Comparison of ENCODE assay signal across 8 cellular contexts in genomic region chr17:29572691-29573557, GRCh38. TPM values are rescaled to one million over a fixed set of nuclear protein-coding genes. Genes with fewer than 3 reads are reported as not detected.
DNase-seq lines count a peak whose midpoint lies in the region; TF ChIP-seq lines count a peak whose summit lies in the region.

No MANE protein-coding gene starts in this region.

- H3K9me3 ChIP-seq in DOHH2 (ENCODE audit: control insufficient read depth, insufficient read depth, low read length) (no peaks in the 10 kb centered on the region), ascending aorta (no peaks in the 10 kb centered on the region), iPS DF 6.9 (ENCODE audit: control insufficient read depth, insufficient read depth, low read length) (no peaks in the 10 kb centered on the region)

- peaks cover 4% of the 10 kb centered on the region; the same call in 1 of the 2 replicates for H3K79me2 ChIP-seq in DOHH2 (ENCODE audit: control insufficient read depth, low read length)

- peaks cover 6% of the 10 kb centered on the region for H3F3A ChIP-seq in DOHH2 (ENCODE audit: control insufficient read depth, insufficient read depth)

- H4K20me1 ChIP-seq in DOHH2 (ENCODE audit: control insufficient read depth, insufficient read depth, low read depth, low read length): no peaks in the 10 kb centered on the region

- H3K27ac ChIP-seq in DOHH2 (ENCODE audit: low read depth, low read length) (no peak overlapping the region), ascending aorta (peak overlapping the region; percentile 54), iPS DF 6.9 (ENCODE audit: low read length) (no peak overlapping the region)

- no peaks in the 10 kb centered on the region for H3K27me3 ChIP-seq in DOHH2 (ENCODE audit: control insufficient read depth, low read length)
- no peaks in the 10 kb centered on the region for H3K27me3 ChIP-seq in ascending aorta
- H3K27me3 ChIP-seq in iPS DF 6.9 (ENCODE audit: control insufficient read depth, insufficient read depth, low read length): no peaks in the 10 kb centered on the region

- H3K9me2 ChIP-seq in DOHH2 (replicated peaks; ENCODE audit: control insufficient read depth, low read length): no peaks in the 10 kb centered on the region

- WGBS in iPS DF 6.9 (ENCODE audit: insufficient coverage, insufficient read length): no CpG with 5 or more reads among the region's 62 CpGs

- DNase-seq in RPMI8226: peak; percentile 65
- peak in 1 of 2 donors; percentile 81 for DNase-seq in ascending aorta (ENCODE audit: low spot score in 2 of 2)
- no peak for DNase-seq in iPS DF 6.9 (ENCODE audit: low read depth, low spot score)
- DNase-seq in stimulated activated CD4-positive, alpha-beta T cell treated with anti-CD3 and anti-CD28 coated beads, Interleukin-1b, Interleukin-23, amount 100 ng/mL, for 4 hours (ENCODE audit: low read depth in 2 of 2): peak; percentile 58 to 61
- no peak for DNase-seq in NCI-H128 (lab: John Stamatoyannopoulos, UW; ENCODE audit: unreplicated experiment)
- DNase-seq in SW 1271 (lab: John Stamatoyannopoulos, UW): no peak
- no peak for DNase-seq in NK-92 (lab: John Stamatoyannopoulos, UW; ENCODE audit: unreplicated experiment)

- intact Hi-C loops in ascending aorta (cut with DNase I): no loop called here

- peak overlapping the region; percentile 41 for H3K4me2 ChIP-seq in DOHH2 (ENCODE audit: low read length)

- no peak overlapping the region for H3K4me3 ChIP-seq in DOHH2 (ENCODE audit: low read length)
- peak overlapping the region; percentile 43 to 61 for H3K4me3 ChIP-seq in ascending aorta
- peak overlapping the region; percentile 13; the same call in 1 of the 2 replicates for H3K4me3 ChIP-seq in iPS DF 6.9 (ENCODE audit: low read length)

- H3K4me1 ChIP-seq in DOHH2 (ENCODE audit: control insufficient read depth, low read length) (peaks cover 22% of the 10 kb centered on the region), ascending aorta (peaks cover 13 to 24% of the 10 kb centered on the region in 2 donors), iPS DF 6.9 (ENCODE audit: control insufficient read depth, insufficient read depth, low read length) (no peaks in the 10 kb centered on the region; the same call in 1 of the 2 replicates)

- TF ChIP-seq CTCF in DOHH2 (IDR thresholded peaks at IDR 0.05; ENCODE audit: low read depth, low read length, poor library complexity, severe bottlenecking): peak; percentile 55
- peak; percentile 75 to 80 (median 76) for TF ChIP-seq CTCF in ascending aorta (IDR thresholded peaks at IDR 0.05)

- H3K36me3 ChIP-seq in DOHH2 (ENCODE audit: control insufficient read depth, low read length) (peaks cover 64% of the 10 kb centered on the region), ascending aorta (peaks cover 33 to 41% of the 10 kb centered on the region in 2 donors), iPS DF 6.9 (ENCODE audit: control insufficient read depth, insufficient read depth, low read length) (peaks cover 21% of the 10 kb centered on the region)

RNA-seq across cellular contexts. Expression of gene TP53I13, which starts 4.4 kb away (rescaled TPM):
- 93.7 TPM for total RNA-seq in ascending aorta

RNA-seq across cellular contexts. Expression of gene ABHD15, which starts 6.1 kb away (rescaled TPM):
- 11.0 TPM for total RNA-seq in ascending aorta

RNA-seq across cellular contexts. Expression of gene GIT1, which starts 16.5 kb away (rescaled TPM):
- total RNA-seq in ascending aorta: 142 TPM

RNA-seq across cellular contexts. Expression of gene ANKRD13B, which starts 20.0 kb away (rescaled TPM):
- total RNA-seq in ascending aorta: 16.7 TPM

RNA-seq across cellular contexts. Expression of gene CORO6, which starts 49.8 kb away (rescaled TPM):
- total RNA-seq in ascending aorta: 22.0 TPM

Comparison
In these comparisons a context has a peak if more than half of its experiments do, and no peak if none do; other contexts are left out.
1. H3K27ac ChIP-seq: peak in ascending aorta (2 of 2); none in DOHH2 (single experiment) and iPS DF 6.9 (single experiment).
2. DNase-seq: peak in RPMI8226 (single experiment) and stimulated activated CD4-positive, alpha-beta T cell treated with anti-CD3 and anti-CD28 coated beads, Interleukin-1b, Interleukin-23, amount 100 ng/mL, for 4 hours (2 of 2); none in iPS DF 6.9 (single experiment), NCI-H128 (single experiment), SW 1271 (0 of 2) and NK-92 (single experiment).